1 cellular context compared by ENCODE assay signal in genomic region chr19:50679177-50680125, GRCh38.
A peak's percentile ranks its signal among the peaks of the same experiment; 100 is the strongest.
TF ChIP-seq lines count a peak whose summit lies in the region.

No MANE protein-coding gene starts in this region.

TF ChIP-seq in HEK293, 187 proteins besides CTCF, POLR2A, EP300 and RAD21 (continued from another document and continues in another):
- TF ChIP-seq ZBTB6 (tag by site-specific recombination; IDR thresholded peaks at IDR 0.05) (no peak), KLF16 (tag by site-specific recombination; IDR thresholded peaks at IDR 0.05) (peak; percentile 31; the same call in 1 of the 2 replicates), ZNF398 (tag by site-specific recombination; IDR thresholded peaks at IDR 0.05) (peak; percentile 48; the same call in 1 of the 2 replicates), ZNF776 (tag by site-specific recombination; IDR thresholded peaks at IDR 0.05; ENCODE audit: borderline replicate concordance) (no peak), KLF10 (tag by site-specific recombination; IDR thresholded peaks at IDR 0.05) (no peak), ZNF211 (tag by site-specific recombination; IDR thresholded peaks at IDR 0.05; ENCODE audit: low read depth) (no peak), PBX3 (CRISPR knock-in tag; IDR thresholded peaks at IDR 0.05) (no peak), ZNF670 (tag by site-specific recombination; IDR thresholded peaks at IDR 0.05; ENCODE audit: low read depth) (no peak), ZNF280D (tag by site-specific recombination; IDR thresholded peaks at IDR 0.05) (no peak), ZBTB21 (tag by site-specific recombination; IDR thresholded peaks at IDR 0.05) (0 out of 2 replicates have a peak, but pooled peaks have one; percentile 49), SETDB1 (IDR thresholded peaks at IDR 0.05; ENCODE audit: insufficient read length, low read length) (no peak), PRDM1 (tag by site-specific recombination; IDR thresholded peaks at IDR 0.05) (no peak), ZNF223 (tag by site-specific recombination; IDR thresholded peaks at IDR 0.05) (no peak), SP7 (tag by site-specific recombination; IDR thresholded peaks at IDR 0.05) (peak; percentile 45; the same call in 1 of the 2 replicates), ZNF174 (tag by site-specific recombination; IDR thresholded peaks at IDR 0.05) (no peak), ZNF660 (tag by site-specific recombination; IDR thresholded peaks at IDR 0.05) (no peak), ZSCAN30 (tag by site-specific recombination; IDR thresholded peaks at IDR 0.05) (no peak), MYNN (tag by site-specific recombination; IDR thresholded peaks at IDR 0.05; ENCODE audit: borderline replicate concordance) (no peak), ZNF610 (tag by site-specific recombination; IDR thresholded peaks at IDR 0.05; ENCODE audit: borderline replicate concordance) (no peak), ZNF16 (tag by site-specific recombination; IDR thresholded peaks at IDR 0.05; ENCODE audit: low read depth) (no peak), ZNF654 (tag by site-specific recombination; IDR thresholded peaks at IDR 0.05; ENCODE audit: low read depth) (no peak), ZNF701 (tag by site-specific recombination; IDR thresholded peaks at IDR 0.05) (no peak), ZNF184 (tag by site-specific recombination; IDR thresholded peaks at IDR 0.05) (no peak), ZBTB48 (tag by site-specific recombination; IDR thresholded peaks at IDR 0.05) (no peak; the same call in none of the 2 replicates), ZNF248 (tag by site-specific recombination; IDR thresholded peaks at IDR 0.05) (peak; percentile 51; the same call in 1 of the 2 replicates), INSM2 (tag by site-specific recombination; IDR thresholded peaks at IDR 0.05) (no peak), ZNF426 (tag by site-specific recombination; IDR thresholded peaks at IDR 0.05) (no peak), FEZF1 (tag by site-specific recombination; IDR thresholded peaks at IDR 0.05) (peak; percentile 23; the same call in 1 of the 2 replicates), ZNF266 (tag by site-specific recombination; IDR thresholded peaks at IDR 0.05; ENCODE audit: low read depth) (no peak), ZBTB17 (tag by site-specific recombination; IDR thresholded peaks at IDR 0.05) (no peak), ZNF677 (tag by site-specific recombination; IDR thresholded peaks at IDR 0.05) (no peak), KLF1 (tag by site-specific recombination; IDR thresholded peaks at IDR 0.05) (peak; percentile 22; the same call in 1 of the 2 replicates), ZFP37 (tag by site-specific recombination; IDR thresholded peaks at IDR 0.05) (no peak), ZNF433 (tag by site-specific recombination; IDR thresholded peaks at IDR 0.05; ENCODE audit: low read depth) (no peak), TCF7L2 (IDR thresholded peaks at IDR 0.05; ENCODE audit: borderline replicate concordance, low read depth, low read length) (no peak), ZNF600 (tag by site-specific recombination; IDR thresholded peaks at IDR 0.05) (peak; percentile 88), ZNF76 (tag by site-specific recombination; IDR thresholded peaks at IDR 0.05; ENCODE audit: borderline replicate concordance, low read depth) (no peak), ZNF37A (tag by site-specific recombination; IDR thresholded peaks at IDR 0.05) (no peak), BCL6B (tag by site-specific recombination; IDR thresholded peaks at IDR 0.05) (no peak; the same call in 1 of the 2 replicates), ZEB2 (tag by site-specific recombination; IDR thresholded peaks at IDR 0.05) (no peak), ZNF792 (tag by site-specific recombination; IDR thresholded peaks at IDR 0.05) (no peak), ZNF777 (tag by site-specific recombination; IDR thresholded peaks at IDR 0.05; ENCODE audit: borderline replicate concordance) (peak; percentile 45; the same call in 1 of the 2 replicates), ZNF148 (tag by site-specific recombination; IDR thresholded peaks at IDR 0.05; ENCODE audit: borderline replicate concordance) (peak; percentile 58), ZNF416 (tag by site-specific recombination; IDR thresholded peaks at IDR 0.05) (no peak), KLF9 (tag by site-specific recombination; IDR thresholded peaks at IDR 0.05; ENCODE audit: low read depth) (0 out of 2 replicates have a peak, but pooled peaks have one; percentile 13), REST (tag by site-specific recombination; IDR thresholded peaks at IDR 0.05) (no peak), ZNF274 (IDR thresholded peaks at IDR 0.05; ENCODE audit: low read length) (no peak), ZNF274 (tag by site-specific recombination; IDR thresholded peaks at IDR 0.05; ENCODE audit: borderline replicate concordance) (peak; percentile 52), ZNF133 (tag by site-specific recombination; IDR thresholded peaks at IDR 0.05) (no peak; the same call in 1 of the 2 replicates), ZSCAN16 (tag by site-specific recombination; IDR thresholded peaks at IDR 0.05) (no peak), ZNF521 (tag by site-specific recombination; IDR thresholded peaks at IDR 0.05) (0 out of 2 replicates have a peak, but pooled peaks have one; percentile 48), ZNF664 (tag by site-specific recombination; IDR thresholded peaks at IDR 0.05) (no peak; the same call in 1 of the 2 replicates), ZNF311 (tag by site-specific recombination; IDR thresholded peaks at IDR 0.05; ENCODE audit: borderline replicate concordance) (0 out of 2 replicates have a peak, but pooled peaks have one; percentile 83), ZNF157 (tag by site-specific recombination; IDR thresholded peaks at IDR 0.05) (no peak), ZNF350 (tag by site-specific recombination; IDR thresholded peaks at IDR 0.05) (no peak)
